In genomic region chr4:169952236-169953088, GRCh38 we compare ENCODE assay signal across 14 cellular contexts.
DNase-seq lines count a peak whose midpoint lies in the region; ATAC-seq and TF ChIP-seq lines count a peak whose summit lies in the region.
"Had no signal": no experiment of that assay in that cellular context is flagged by ENCODE, and none has a peak within 500 bp of the region (broad histone marks: within the 10 kb centered on the region; RNA-seq: fewer than 3 reads in every experiment).

No MANE protein-coding gene starts in this region.

- H3K9ac ChIP-seq in MM.1S (ENCODE audit: low read length): no peak overlapping the region

- H3K9me3 ChIP-seq in A673 (ENCODE audit: low read depth, low read length, poor library complexity, severe bottlenecking) (no peaks in the 10 kb centered on the region), testis (no peaks in the 10 kb centered on the region), MM.1S (replicated peaks; ENCODE audit: insufficient read depth, low read length) (no peaks in the 10 kb centered on the region), tibial nerve (no peaks in the 10 kb centered on the region)
- H3K9me3 ChIP-seq: sigmoid colon had no signal

- H3K27ac ChIP-seq in A673 (ENCODE audit: low read depth, low read length, poor library complexity, severe bottlenecking) (no peak overlapping the region), testis (no peak overlapping the region), MM.1S (ENCODE audit: low read length) (no peak overlapping the region), tibial nerve (no peak overlapping the region)
- H3K27ac ChIP-seq: sigmoid colon had no signal

- no peak overlapping the region for H3K4me2 ChIP-seq in MM.1S (ENCODE audit: low read depth, low read length)

- no peak for TF ChIP-seq EP300 in tibial nerve (IDR thresholded peaks at IDR 0.05)

- H3K27ac Mint-ChIP-seq in activated CD4-positive, alpha-beta T cell treated with anti-CD3 and anti-CD28 coated beads for 36 hours: no peak overlapping the region

- ATAC-seq in GM19395 (IDR thresholded peaks at IDR 0.05; ENCODE audit: unreplicated experiment) (peak; percentile 79), HG03045 (IDR thresholded peaks at IDR 0.05; ENCODE audit: unreplicated experiment) (peak; percentile 57)
- no peak for ATAC-seq in activated CD4-positive, alpha-beta T cell treated with anti-CD3 and anti-CD28 coated beads for 36 hours

- TF ChIP-seq POLR2A in testis (IDR thresholded peaks at IDR 0.05) (no peak), tibial nerve (IDR thresholded peaks at IDR 0.05) (no peak)

- no peaks in the 10 kb centered on the region for H3K9me3 Mint-ChIP-seq in activated CD4-positive, alpha-beta T cell treated with anti-CD3 and anti-CD28 coated beads for 36 hours (ENCODE audit: low read depth)

- H3K36me3 ChIP-seq in A673 (ENCODE audit: insufficient read depth, low read length, poor library complexity, severe bottlenecking) (no peaks in the 10 kb centered on the region), testis (ENCODE audit: low read depth, missing control alignments) (no peaks in the 10 kb centered on the region), MM.1S (replicated peaks; ENCODE audit: insufficient read depth, low read length) (no peaks in the 10 kb centered on the region), tibial nerve (no peaks in the 10 kb centered on the region)
- H3K36me3 ChIP-seq: sigmoid colon had no signal

- no TSS peak for BruUV-seq in A673 (replicated peaks; lab: Mats Ljungman, UMichigan)

- WGBS in testis, 2 donors: 72 to 80% methylated on average over 6 of the region's 6 CpGs
- 59 to 67% methylated on average over 6 of the region's 6 CpGs for WGBS in tibial nerve, 2 donors

- H3K79me2 ChIP-seq in MM.1S (ENCODE audit: low read length): no peaks in the 10 kb centered on the region

- H3K4me1 Mint-ChIP-seq in activated CD4-positive, alpha-beta T cell treated with anti-CD3 and anti-CD28 coated beads for 36 hours: peaks cover 3% of the 10 kb centered on the region

- H3K36me3 Mint-ChIP-seq in activated CD4-positive, alpha-beta T cell treated with anti-CD3 and anti-CD28 coated beads for 36 hours (ENCODE audit: low read depth): no peaks in the 10 kb centered on the region

- peak; percentile 26 for DNase-seq in A673 (ENCODE audit: low spot score)
- DNase-seq in NOMO-1 treated with dmso at 0.1 percent for 144 hours (lab: John Stamatoyannopoulos, UW; ENCODE audit: unreplicated experiment): peak; percentile 93
- DNase-seq in testis: no peak
- no peak for DNase-seq in MM.1S
- no peak for DNase-seq in tibial nerve (ENCODE audit: low spot score in 2 of 2)
- DNase-seq in activated CD4-positive, alpha-beta T cell treated with anti-CD3 and anti-CD28 coated beads for 36 hours: no peak
- DNase-seq: 8988T; activated CD8-positive, alpha-beta memory T cell treated with anti-CD3 and anti-CD28 coated beads, Interleukin-2, amount 50 U/mL, for 48 hours; NCI-H1048; sigmoid colon; T1000; trophoblast cell had no signal

- H3K27me3 ChIP-seq in A673 (replicated peaks; ENCODE audit: insufficient read depth, low read depth, low read length, poor library complexity) (no peaks in the 10 kb centered on the region), testis (no peaks in the 10 kb centered on the region), MM.1S (replicated peaks; ENCODE audit: insufficient read depth, low read length) (no peaks in the 10 kb centered on the region), tibial nerve (no peaks in the 10 kb centered on the region)
- H3K27me3 ChIP-seq: sigmoid colon had no signal

- no peak overlapping the region for H3K4me3 Mint-ChIP-seq in activated CD4-positive, alpha-beta T cell treated with anti-CD3 and anti-CD28 coated beads for 36 hours

- no peak overlapping the region for H3K4me3 ChIP-seq in A673 (ENCODE audit: low read depth, low read length, poor library complexity, severe bottlenecking)
- H3K4me3 ChIP-seq in testis: no peak overlapping the region
- no peak overlapping the region for H3K4me3 ChIP-seq in MM.1S (ENCODE audit: low read length)
- no peak overlapping the region for H3K4me3 ChIP-seq in tibial nerve
- H3K4me3 ChIP-seq: sigmoid colon had no signal

- intact Hi-C loops in A673 (cut with micrococcal nuclease; ENCODE audit: unreplicated experiment) (no loop called here), testis (cut with DNase I; ENCODE audit: low total_unique reads) (no loop called here)
- intact Hi-C loops in activated CD4-positive, alpha-beta T cell treated with anti-CD3 and anti-CD28 coated beads for 36 hours (cut with DNase I, micrococcal nuclease): no loop called here

- TF ChIP-seq CTCF in A673 (conservative IDR thresholded peaks at IDR 0.05; ENCODE audit: low read depth, low read length): no peak
- TF ChIP-seq CTCF in testis (IDR thresholded peaks at IDR 0.05): no peak
- no peak for TF ChIP-seq CTCF in MM.1S (IDR thresholded peaks at IDR 0.05; ENCODE audit: low read length)
- no peak for TF ChIP-seq CTCF in tibial nerve (IDR thresholded peaks at IDR 0.05)

- H3K27me3 Mint-ChIP-seq in activated CD4-positive, alpha-beta T cell treated with anti-CD3 and anti-CD28 coated beads for 36 hours: peaks cover 11% of the 10 kb centered on the region

- CTCF ChIA-PET in A673 (lab: Charles Lee): no interaction called here
- CTCF ChIA-PET in activated CD4-positive, alpha-beta T cell treated with anti-CD3 and anti-CD28 coated beads for 36 hours (lab: Charles Lee): no interaction called here

- H3F3A ChIP-seq in MM.1S (ENCODE audit: insufficient read depth, low read length): no peaks in the 10 kb centered on the region

- H3K9me2 ChIP-seq in MM.1S (replicated peaks; ENCODE audit: insufficient read depth, low read length): no peaks in the 10 kb centered on the region

- no peaks in the 10 kb centered on the region for H3K4me1 ChIP-seq in A673 (ENCODE audit: insufficient read depth, low read length, poor library complexity, severe bottlenecking)
- no peaks in the 10 kb centered on the region for H3K4me1 ChIP-seq in testis
- H3K4me1 ChIP-seq in MM.1S (ENCODE audit: low read length): peaks cover 9% of the 10 kb centered on the region; the same call in 1 of the 2 replicates
- peaks cover 0 to 8% (median 0%) of the 10 kb centered on the region in 4 donors for H3K4me1 ChIP-seq in tibial nerve
- H3K4me1 ChIP-seq: sigmoid colon had no signal

- no peaks in the 10 kb centered on the region for H4K20me1 ChIP-seq in MM.1S (ENCODE audit: insufficient read depth, low read length)

- no peak overlapping the region for H2AFZ ChIP-seq in MM.1S (ENCODE audit: low read length)

- POLR2A ChIA-PET in A673 (lab: Charles Lee; ENCODE audit: low non-redundant PET): no interaction called here
- POLR2A ChIA-PET in activated CD4-positive, alpha-beta T cell treated with anti-CD3 and anti-CD28 coated beads for 36 hours (lab: Charles Lee): no interaction called here

Comparison
In these comparisons a context has a peak if more than half of its experiments do, and no peak if none do; other contexts are left out.
1. DNase-seq: peak in A673 (single experiment) and NOMO-1 treated with dmso at 0.1 percent for 144 hours (single experiment); none in testis (single experiment), MM.1S (single experiment), tibial nerve (0 of 2) and activated CD4-positive, alpha-beta T cell treated with anti-CD3 and anti-CD28 coated beads for 36 hours (single experiment).